ENCODE assay signal across 18 cellular contexts in the genomic region with DNA sequence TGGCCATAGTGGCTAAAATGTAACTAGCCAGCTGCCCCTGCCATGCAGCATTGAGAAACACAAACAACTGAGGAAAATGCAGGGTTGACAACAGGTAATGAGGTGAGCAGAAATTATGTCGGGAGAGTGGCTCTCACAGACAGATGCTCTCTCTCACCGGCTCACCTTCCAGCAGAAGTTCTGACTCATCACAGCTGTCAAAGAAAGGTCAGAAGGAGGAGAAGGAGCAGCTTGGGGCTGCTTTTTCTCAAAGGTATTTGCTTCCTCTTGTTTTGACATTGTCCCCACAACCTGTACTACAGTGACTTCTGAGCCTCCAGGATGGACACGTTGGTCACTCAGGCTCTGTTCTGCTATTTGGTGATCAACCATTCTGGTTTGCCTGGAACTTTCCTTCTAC.
A peak's percentile ranks its signal among the peaks of the same experiment; 100 is the strongest.
DNase-seq lines count a peak whose midpoint lies in the region; ATAC-seq and TF ChIP-seq lines count a peak whose summit lies in the region.
"Had no signal": no experiment of that assay in that cellular context is flagged by ENCODE, and none has a peak within 500 bp of the region (broad histone marks: within the 10 kb centered on the region; RNA-seq: fewer than 3 reads in every experiment).

No MANE protein-coding gene starts in this region.

- peak; percentile 12 for ATAC-seq in stimulated activated naive CD8-positive, alpha-beta T cell treated with anti-CD3 and anti-CD28 coated beads, Interleukin-15, amount 100 ng/mL, for 72 hours
- ATAC-seq in stimulated activated naive CD8-positive, alpha-beta T cell treated with anti-CD3 and anti-CD28 coated beads, Interleukin-15, Interleukin-2, amounts not matched to agents 100 U/mL and 50 U/mL, for 24 hours, result no peak
- ATAC-seq in RWPE2 (ENCODE audit: low read depth), result peak; percentile 81
- ATAC-seq in activated CD8-positive, alpha-beta T cell treated with anti-CD3 and anti-CD28 coated beads for 36 hours, result no peak
- ATAC-seq: T-cell had no signal

- H3K36me3 Mint-ChIP-seq in activated CD8-positive, alpha-beta T cell treated with anti-CD3 and anti-CD28 coated beads for 36 hours (ENCODE audit: low read depth), result no peaks in the 10 kb centered on the region
- H3K36me3 Mint-ChIP-seq: T-cell had no signal

- H3K27ac Mint-ChIP-seq in stimulated activated naive CD8-positive, alpha-beta T cell treated with anti-CD3 and anti-CD28 coated beads, Interleukin-15, amount 100 ng/mL, for 72 hours, result no peak overlapping the region
- no peak overlapping the region for H3K27ac Mint-ChIP-seq in activated CD8-positive, alpha-beta T cell treated with anti-CD3 and anti-CD28 coated beads for 36 hours
- H3K27ac Mint-ChIP-seq: activated T-helper 2 cell treated with anti-CD3 and anti-CD28 coated beads, Interferon-gamma antibody, Interleukin-2, Interleukin-4, amounts not matched to agents 10 μg/mL and 5 μg/mL and 100 μg/mL, durations not matched to agents 14 hours and 24 hours and 36 hours; T-cell had no signal

- H3K4me3 ChIP-seq in RWPE2 (ENCODE audit: severe bottlenecking) (no peak overlapping the region), SK-N-SH (ENCODE audit: low read depth in 2 of 2, low read length in 1 of 2) (no peak overlapping the region)
- H3K4me3 ChIP-seq: BLaER1 treated with 17β-estradiol and CSF1 and Interleukin-3, amounts not matched to agents 10 nM and 100 nM had no signal

- no peak overlapping the region for H3K4me3 Mint-ChIP-seq in stimulated activated naive CD8-positive, alpha-beta T cell treated with anti-CD3 and anti-CD28 coated beads, Interleukin-15, amount 100 ng/mL, for 72 hours
- H3K4me3 Mint-ChIP-seq in activated CD8-positive, alpha-beta T cell treated with anti-CD3 and anti-CD28 coated beads for 36 hours, result no peak overlapping the region
- H3K4me3 Mint-ChIP-seq: T-cell had no signal

- H4K20me1 ChIP-seq in SK-N-SH (ENCODE audit: insufficient read depth), result no peaks in the 10 kb centered on the region
- H4K20me1 ChIP-seq: BLaER1 treated with 17β-estradiol and CSF1 and Interleukin-3, amounts not matched to agents 10 nM and 100 nM had no signal

- TF ChIP-seq CTCF in RWPE2 (IDR thresholded peaks at IDR 0.05; ENCODE audit: poor library complexity, severe bottlenecking), result no peak
- TF ChIP-seq CTCF in SK-N-SH (IDR thresholded peaks at IDR 0.05), result no peak
- no peak for TF ChIP-seq CTCF in activated CD8-positive, alpha-beta T cell treated with anti-CD3 and anti-CD28 coated beads for 36 hours (IDR thresholded peaks at IDR 0.05)

- CTCF ChIA-PET in SK-N-SH (lab: Yijun Ruan, JAX), result no interaction called here
- CTCF ChIA-PET in activated CD8-positive, alpha-beta T cell treated with anti-CD3 and anti-CD28 coated beads for 36 hours (lab: Charles Lee), result no interaction called here

- H3F3A ChIP-seq in SK-N-SH (replicated peaks; ENCODE audit: insufficient read depth), result no peaks in the 10 kb centered on the region

- intact Hi-C loops in activated CD8-positive, alpha-beta T cell treated with anti-CD3 and anti-CD28 coated beads for 36 hours (cut with micrococcal nuclease), result no loop called here

- no peaks in the 10 kb centered on the region for H3K4me1 Mint-ChIP-seq in stimulated activated naive CD8-positive, alpha-beta T cell treated with anti-CD3 and anti-CD28 coated beads, Interleukin-15, amount 100 ng/mL, for 72 hours
- no peaks in the 10 kb centered on the region for H3K4me1 Mint-ChIP-seq in activated CD8-positive, alpha-beta T cell treated with anti-CD3 and anti-CD28 coated beads for 36 hours (ENCODE audit: low read depth)
- H3K4me1 Mint-ChIP-seq: T-cell had no signal

- POLR2A ChIA-PET in SK-N-SH (lab: Yijun Ruan, JAX), result no interaction called here
- POLR2A ChIA-PET in activated CD8-positive, alpha-beta T cell treated with anti-CD3 and anti-CD28 coated beads for 36 hours (lab: Charles Lee), result no interaction called here

- WGBS in SK-N-SH (ENCODE audit: low lambda C conversion rate), result 5% methylated on average over 3 of the region's 3 CpGs

- TF ChIP-seq RAD21 in SK-N-SH (IDR thresholded peaks at IDR 0.05; ENCODE audit: low read length), result no peak

- no peaks in the 10 kb centered on the region for H3K9me2 ChIP-seq in SK-N-SH

- no peak overlapping the region for H3K9ac ChIP-seq in SK-N-SH
- H3K9ac ChIP-seq: BLaER1 treated with 17β-estradiol and CSF1 and Interleukin-3, amounts not matched to agents 10 nM and 100 nM had no signal

- no peak for TF ChIP-seq EP300 in SK-N-SH (IDR thresholded peaks at IDR 0.05; ENCODE audit: borderline replicate concordance in 1 of 2, low read depth in 1 of 2, low read length in 1 of 2)

- H3K27ac ChIP-seq in RWPE2 (ENCODE audit: poor library complexity, severe bottlenecking) (no peak overlapping the region), SK-N-SH (ENCODE audit: low read depth in 2 of 2, low read length in 1 of 2) (no peak overlapping the region)
- H3K27ac ChIP-seq: BLaER1 treated with 17β-estradiol and CSF1 and Interleukin-3, amounts not matched to agents 10 nM and 100 nM had no signal

- no peak for DNase-seq in stimulated activated naive CD8-positive, alpha-beta T cell treated with anti-CD3 and anti-CD28 coated beads, Interleukin-15, amount 100 ng/mL, for 72 hours
- DNase-seq in stimulated activated naive CD8-positive, alpha-beta T cell treated with anti-CD3 and anti-CD28 coated beads, Interleukin-15, Interleukin-2, amounts not matched to agents 100 U/mL and 50 U/mL, for 24 hours, result no peak
- DNase-seq in RWPE2 (ENCODE audit: low spot score) (no peak), left kidney (ENCODE audit: low read depth, low spot score) (peak; percentile 49), OCI-M1 (lab: John Stamatoyannopoulos, UW) (no peak), SK-N-SH (no peak)
- DNase-seq in activated CD4-positive, alpha-beta T cell treated with anti-CD3 and anti-CD28 coated beads, Interleukin-2, amount 50 U/mL, for 48 hours, result no peak
- DNase-seq in activated CD8-positive, alpha-beta T cell treated with anti-CD3 and anti-CD28 coated beads for 36 hours, result no peak
- DNase-seq: ACHN; activated CD4-positive, alpha-beta T cell treated with anti-CD3 and anti-CD28 coated beads for 48 hours; Calu3; IMR-90; NCI-H1417 treated with DMSO at 0.1 percent for 48 hours; occipital lobe; stimulated activated CD4-positive, alpha-beta T cell treated with anti-CD3 and anti-CD28 coated beads, Interleukin-15, amount 100 ng/mL, for 24 hours; T-cell had no signal

- peaks cover 18% of the 10 kb centered on the region for H3K27me3 Mint-ChIP-seq in stimulated activated naive CD8-positive, alpha-beta T cell treated with anti-CD3 and anti-CD28 coated beads, Interleukin-15, amount 100 ng/mL, for 72 hours
- peaks cover 10% of the 10 kb centered on the region for H3K27me3 Mint-ChIP-seq in activated CD8-positive, alpha-beta T cell treated with anti-CD3 and anti-CD28 coated beads for 36 hours

- no peaks in the 10 kb centered on the region for H3K4me1 ChIP-seq in RWPE2 (ENCODE audit: insufficient read depth, poor library complexity, severe bottlenecking)
- no peaks in the 10 kb centered on the region for H3K4me1 ChIP-seq in SK-N-SH (ENCODE audit: control insufficient read depth in 1 of 2, insufficient read depth in 2 of 2, low read depth in 1 of 2, low read length in 1 of 2)
- H3K4me1 ChIP-seq: BLaER1 treated with 17β-estradiol and CSF1 and Interleukin-3, amounts not matched to agents 10 nM and 100 nM had no signal

- H3K27me3 ChIP-seq in RWPE2 (ENCODE audit: insufficient read depth, poor library complexity, severe bottlenecking), result no peaks in the 10 kb centered on the region
- no peaks in the 10 kb centered on the region for H3K27me3 ChIP-seq in SK-N-SH (ENCODE audit: insufficient read depth)
- H3K27me3 ChIP-seq: BLaER1 treated with 17β-estradiol and CSF1 and Interleukin-3, amounts not matched to agents 10 nM and 100 nM had no signal

- no peaks in the 10 kb centered on the region for H3K79me2 ChIP-seq in SK-N-SH (ENCODE audit: insufficient read depth)

- no peak overlapping the region for H3K4me2 ChIP-seq in SK-N-SH
- H3K4me2 ChIP-seq: BLaER1 treated with 17β-estradiol and CSF1 and Interleukin-3, amounts not matched to agents 10 nM and 100 nM had no signal

- H2AFZ ChIP-seq in SK-N-SH (ENCODE audit: low read depth), result no peak overlapping the region

- no peaks in the 10 kb centered on the region for H3K9me3 Mint-ChIP-seq in stimulated activated naive CD8-positive, alpha-beta T cell treated with anti-CD3 and anti-CD28 coated beads, Interleukin-15, amount 100 ng/mL, for 72 hours
- no peaks in the 10 kb centered on the region for H3K9me3 Mint-ChIP-seq in activated CD8-positive, alpha-beta T cell treated with anti-CD3 and anti-CD28 coated beads for 36 hours
- H3K9me3 Mint-ChIP-seq: activated T-helper 2 cell treated with anti-CD3 and anti-CD28 coated beads, Interferon-gamma antibody, Interleukin-2, Interleukin-4, amounts not matched to agents 10 μg/mL and 5 μg/mL and 100 μg/mL, durations not matched to agents 14 hours and 24 hours and 36 hours; T-cell had no signal

- no peaks in the 10 kb centered on the region for H3K36me3 ChIP-seq in RWPE2 (ENCODE audit: low read depth)
- no peaks in the 10 kb centered on the region for H3K36me3 ChIP-seq in SK-N-SH (replicated peaks in 1 of 2; ENCODE audit: control insufficient read depth in 1 of 2, insufficient read depth in 2 of 2, low read length in 1 of 2)
- H3K36me3 ChIP-seq: BLaER1 treated with 17β-estradiol and CSF1 and Interleukin-3, amounts not matched to agents 10 nM and 100 nM had no signal

- H3K9me3 ChIP-seq in RWPE2 (ENCODE audit: severe bottlenecking) (no peaks in the 10 kb centered on the region), SK-N-SH (no peaks in the 10 kb centered on the region)
- H3K9me3 ChIP-seq: BLaER1 treated with 17β-estradiol and CSF1 and Interleukin-3, amounts not matched to agents 10 nM and 100 nM had no signal

TF ChIP-seq in SK-N-SH, 30 proteins besides CTCF, POLR2A, EP300 and RAD21 (continues in another document):
- TF ChIP-seq, protein P1, sequence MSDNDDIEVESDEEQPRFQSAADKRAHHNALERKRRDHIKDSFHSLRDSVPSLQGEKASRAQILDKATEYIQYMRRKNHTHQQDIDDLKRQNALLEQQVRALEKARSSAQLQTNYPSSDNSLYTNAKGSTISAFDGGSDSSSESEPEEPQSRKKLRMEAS (IDR thresholded peaks at IDR 0.05; ENCODE audit: low read depth), result no peak
- TF ChIP-seq NRF1 (IDR thresholded peaks at IDR 0.05; ENCODE audit: low read depth, low read length) (no peak), SMC3 (IDR thresholded peaks at IDR 0.05; ENCODE audit: low read depth, low read length) (no peak), MXI1 (IDR thresholded peaks at IDR 0.05; ENCODE audit: low read depth, low read length) (no peak), NFIC (IDR thresholded peaks at IDR 0.05; ENCODE audit: borderline replicate concordance) (no peak)

Comparison
In these comparisons a context has a peak if more than half of its experiments do, and no peak if none do; other contexts are left out.
1. ATAC-seq: peak in stimulated activated naive CD8-positive, alpha-beta T cell treated with anti-CD3 and anti-CD28 coated beads, Interleukin-15, amount 100 ng/mL, for 72 hours (single experiment) and RWPE2 (single experiment); none in stimulated activated naive CD8-positive, alpha-beta T cell treated with anti-CD3 and anti-CD28 coated beads, Interleukin-15, Interleukin-2, amounts not matched to agents 100 U/mL and 50 U/mL, for 24 hours (single experiment) and activated CD8-positive, alpha-beta T cell treated with anti-CD3 and anti-CD28 coated beads for 36 hours (single experiment).